1 cellular context compared by ENCODE assay signal in genomic region chr12:84348582-84348981, GRCh38.
TF ChIP-seq lines count a peak whose summit lies in the region.

No MANE protein-coding gene starts in this region.

TF ChIP-seq in H1, 55 proteins besides CTCF, POLR2A, EP300 and RAD21:
- TF ChIP-seq BCL11A (IDR thresholded peaks at IDR 0.05; ENCODE audit: low read depth in 2 of 2, low read length in 2 of 2): no peak
- TF ChIP-seq TAF1 (IDR thresholded peaks at IDR 0.05; ENCODE audit: low read depth, low read length): no peak
- TF ChIP-seq SIRT6 (IDR thresholded peaks at IDR 0.05; ENCODE audit: low read length): no peak
- TF ChIP-seq SP1 (IDR thresholded peaks at IDR 0.05; ENCODE audit: low read depth, low read length): no peak
- TF ChIP-seq GTF2F1 (IDR thresholded peaks at IDR 0.05; ENCODE audit: borderline replicate concordance, low read depth, low read length): no peak
- TF ChIP-seq MAX (IDR thresholded peaks at IDR 0.05): no peak
- no peak for TF ChIP-seq PHF8 (conservative IDR thresholded peaks at IDR 0.05; ENCODE audit: low read depth, low read length)
- TF ChIP-seq SP4 (IDR thresholded peaks at IDR 0.05; ENCODE audit: low read length): no peak
- TF ChIP-seq ZNF274 (IDR thresholded peaks at IDR 0.05; ENCODE audit: borderline replicate concordance, extremely low read depth, low read length): no peak
- TF ChIP-seq CEBPB (IDR thresholded peaks at IDR 0.05; ENCODE audit: low read depth, low read length): no peak
